9 cellular contexts compared by ENCODE assay signal in the genomic region with DNA sequence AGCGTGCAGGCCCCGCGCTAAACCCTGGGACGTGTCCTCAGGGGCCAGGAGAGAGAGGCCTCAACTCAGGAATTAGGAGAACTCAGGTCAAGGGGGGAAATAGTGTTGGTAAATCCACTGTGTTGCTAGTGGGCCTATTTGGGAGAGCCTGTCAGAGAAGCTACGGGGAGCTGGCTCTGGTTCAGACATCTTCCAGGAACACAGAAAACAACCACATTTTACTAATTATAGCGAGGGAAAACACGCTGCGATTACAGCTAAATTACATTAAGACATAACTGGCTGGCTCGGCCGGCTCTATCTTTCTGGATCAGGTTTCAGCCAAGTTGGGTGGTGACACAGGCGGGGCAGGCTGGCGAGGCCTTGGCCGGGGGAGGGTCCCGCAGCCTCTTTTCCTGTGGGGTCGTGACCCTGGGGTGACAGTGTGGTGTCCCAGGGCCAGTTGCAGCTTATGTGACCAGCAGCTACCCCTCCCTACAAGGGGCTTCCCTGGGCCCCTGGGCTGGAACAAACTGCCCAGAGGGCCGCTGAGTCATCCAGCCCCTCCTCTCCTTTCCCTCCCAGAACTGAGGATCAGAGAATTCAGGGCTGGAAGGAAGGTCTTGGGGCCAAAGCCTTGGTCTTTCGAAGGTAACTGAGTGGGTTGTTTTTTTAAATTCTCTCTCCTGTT.
DNase-seq lines count a peak whose midpoint lies in the region; ATAC-seq, FAIRE-seq and TF ChIP-seq lines count a peak whose summit lies in the region.
"Had no signal": no experiment of that assay in that cellular context is flagged by ENCODE, and none has a peak within 500 bp of the region (broad histone marks: within the 10 kb centered on the region; RNA-seq: fewer than 3 reads in every experiment).

No MANE protein-coding gene starts in this region.

- H3K79me2 ChIP-seq in mammary epithelial cell (ENCODE audit: insufficient read depth, low read length) (no peaks in the 10 kb centered on the region), HepG2 (ENCODE audit: insufficient read depth, low read length) (no peaks in the 10 kb centered on the region)

- TF ChIP-seq RAD21 in HepG2 (CRISPR knock-in tag; IDR thresholded peaks at IDR 0.05) = no peak

- TF ChIP-seq CTCF in mammary epithelial cell (conservative IDR thresholded peaks at IDR 0.05 in 1 of 2, IDR thresholded peaks at IDR 0.05 in 1 of 2; ENCODE audit: extremely low read depth in 1 of 2, insufficient read depth in 1 of 2, low read depth in 1 of 2, low read length in 2 of 2) (no peak), HepG2 (CRISPR knock-in tag; IDR thresholded peaks at IDR 0.05) (no peak)

- H3K36me3 ChIP-seq in mammary epithelial cell (ENCODE audit: insufficient read depth, low read length) (no peaks in the 10 kb centered on the region), HepG2 (replicated peaks in 1 of 2; ENCODE audit: control insufficient read depth in 1 of 2, insufficient read depth in 2 of 2, low read length in 2 of 2) (no peaks in the 10 kb centered on the region), urinary bladder (ENCODE audit: insufficient read depth) (no peaks in the 10 kb centered on the region)

- 42% methylated on average over 11 of the region's 17 CpGs for WGBS in mammary epithelial cell (ENCODE audit: low coverage, missing lambda C conversion rate)
- WGBS in HepG2 (ENCODE audit: low lambda C conversion rate) = 21% methylated on average over 12 of the region's 17 CpGs
- WGBS in urinary bladder = 11% methylated on average over 17 of the region's 17 CpGs

- TF ChIP-seq POLR2A in HepG2 (IDR thresholded peaks at IDR 0.05; ENCODE audit: insufficient read depth in 1 of 2, low read depth in 2 of 2, low read length in 2 of 2) = no peak

- intact Hi-C loops in mammary epithelial cell (cut with micrococcal nuclease) (no loop called here), HepG2 (cut with micrococcal nuclease; ENCODE audit: unreplicated experiment) (no loop called here)

- H3K4me1 ChIP-seq in mammary epithelial cell (ENCODE audit: insufficient read depth, low read length) (peaks cover 6% of the 10 kb centered on the region), HepG2 (ENCODE audit: insufficient read depth, low read length) (peaks cover 14% of the 10 kb centered on the region), urinary bladder (ENCODE audit: insufficient read depth) (peaks cover 4% of the 10 kb centered on the region)

- CTCF ChIA-PET in mammary epithelial cell (lab: Charles Lee; ENCODE audit: low non-redundant PET) (no interaction called here), HepG2 (lab: Yijun Ruan, JAX; ENCODE audit: low intra/inter-chr PET ratio, low total read pairs) (no interaction called here)

- H4K20me1 ChIP-seq in mammary epithelial cell (ENCODE audit: insufficient read depth, low read length) = no peaks in the 10 kb centered on the region
- no peaks in the 10 kb centered on the region for H4K20me1 ChIP-seq in HepG2 (ENCODE audit: insufficient read depth, low read length)

- H3K9me3 ChIP-seq in mammary epithelial cell (replicated peaks; ENCODE audit: insufficient read depth, low read length) = no peaks in the 10 kb centered on the region
- H3K9me3 ChIP-seq in HepG2 (ENCODE audit: low read length) = no peaks in the 10 kb centered on the region

- H3K27me3 ChIP-seq in mammary epithelial cell (ENCODE audit: insufficient read depth, low read length) (no peaks in the 10 kb centered on the region), HepG2 (ENCODE audit: control insufficient read depth in 1 of 2, insufficient read depth in 2 of 2, low read length in 2 of 2) (no peaks in the 10 kb centered on the region; a peak in 2 of 5 replicates)

- H3K9ac ChIP-seq in mammary epithelial cell (ENCODE audit: insufficient read depth, low read length) = no peak overlapping the region
- H3K9ac ChIP-seq in HepG2 (ENCODE audit: insufficient read depth, low read depth, low read length) = no peak overlapping the region

- H3K4me2 ChIP-seq in mammary epithelial cell (ENCODE audit: insufficient read depth, low read depth, low read length) = no peak overlapping the region
- peak overlapping the region; percentile 60 for H3K4me2 ChIP-seq in HepG2 (ENCODE audit: low read depth, low read length)

- H3K4me3 ChIP-seq in mammary epithelial cell (replicated peaks in 1 of 3; ENCODE audit: insufficient read depth in 1 of 3, low read depth in 2 of 3, low read length in 3 of 3) = no peak overlapping the region
- H3K4me3 ChIP-seq in HepG2 (replicated peaks in 1 of 3; ENCODE audit: insufficient read depth in 1 of 3, low read depth in 2 of 3, low read length in 3 of 3) = peak overlapping the region in 1 of 3 experiments; percentile 54; a peak in 2 of 6 replicates
- no peak overlapping the region for H3K4me3 ChIP-seq in urinary bladder (ENCODE audit: low read depth, low read length)

- H3K27ac ChIP-seq in mammary epithelial cell (ENCODE audit: insufficient read depth, low read depth, low read length) (no peak overlapping the region), HepG2 (ENCODE audit: extremely low read length, insufficient read depth, low read length) (no peak overlapping the region), urinary bladder (ENCODE audit: low read depth) (peak overlapping the region; percentile 80)

- POLR2A ChIA-PET in HepG2 (lab: Yijun Ruan, JAX) = no interaction called here

- in situ Hi-C loops in mammary epithelial cell (cut with MboI; ENCODE audit: low sequenced_read_pairs in 2 of 2) = no loop called here
- in situ Hi-C loops in HepG2 (cut with HindIII; ENCODE audit: extremely low pct_ligation_motif_present, low pct_unique_long_range_greater_than_20kb) = no loop called here

- DNase-seq in NCI-H2081 (lab: John Stamatoyannopoulos, UW) (peak; percentile 5 to 50), NCI-H2081 treated with DMSO at 0.1 percent for 48 hours (lab: John Stamatoyannopoulos, UW) (no peak), mammary epithelial cell (no peak), HepG2 (ENCODE audit: low spot score) (peak; percentile 28), SIG-M5 (lab: John Stamatoyannopoulos, UW) (no peak)
- no peak for DNase-seq in activated CD4-positive, alpha-beta T cell treated with anti-CD3 and anti-CD28 coated beads, Interleukin-2, amount 50 U/mL, for 4 hours

- FAIRE-seq in HepG2 (lab: Jason Lieb, UNC) = no peak
- FAIRE-seq: A204.1 had no signal

- ATAC-seq in HepG2 = peak; percentile 83
- no peak for ATAC-seq in HG02938 (IDR thresholded peaks at IDR 0.05; ENCODE audit: unreplicated experiment)

- H2AFZ ChIP-seq in mammary epithelial cell (ENCODE audit: low read depth, low read length) (peak overlapping the region; percentile 17), HepG2 (ENCODE audit: low read length) (no peak overlapping the region)

- TF ChIP-seq EP300 in HepG2 (IDR thresholded peaks at IDR 0.05; ENCODE audit: low read depth in 2 of 2, low read length in 2 of 2) = no peak
- TF ChIP-seq EP300 in HepG2 (CRISPR knock-in tag; IDR thresholded peaks at IDR 0.05; ENCODE audit: borderline replicate concordance) = no peak

- BruUV-seq in mammary epithelial cell (replicated peaks; lab: Mats Ljungman, UMichigan) = no TSS peak
- BruUV-seq in HepG2 (replicated peaks; lab: Mats Ljungman, UMichigan) = no TSS peak

- dilution Hi-C loops in mammary epithelial cell (cut with HindIII; ENCODE audit: low sequenced_read_pairs) = no loop called here

TF ChIP-seq in HepG2, 621 proteins besides CTCF, POLR2A, EP300 and RAD21 (continues in another document):
- TF ChIP-seq NR2F6 (IDR thresholded peaks at IDR 0.05) (0 out of 2 replicates have a peak, but pooled peaks have one; percentile 27), NR2F6 (CRISPR knock-in tag; IDR thresholded peaks at IDR 0.05) (peak; percentile 36; the same call in 1 of the 2 replicates), SIX1 (CRISPR knock-in tag; IDR thresholded peaks at IDR 0.05; ENCODE audit: borderline replicate concordance) (peak; percentile 32; the same call in 1 of the 2 replicates), WIZ (CRISPR knock-in tag; IDR thresholded peaks at IDR 0.05) (no peak), PHF21A (CRISPR knock-in tag; IDR thresholded peaks at IDR 0.05) (peak; percentile 39), NR2F1 (CRISPR knock-in tag; IDR thresholded peaks at IDR 0.05) (peak; percentile 12 to 28; a peak in 1 of 4 replicates), GATAD2A (CRISPR knock-in tag; IDR thresholded peaks at IDR 0.05) (0 out of 2 replicates have a peak, but pooled peaks have one; percentile 25)
- TF ChIP-seq, protein P1, sequence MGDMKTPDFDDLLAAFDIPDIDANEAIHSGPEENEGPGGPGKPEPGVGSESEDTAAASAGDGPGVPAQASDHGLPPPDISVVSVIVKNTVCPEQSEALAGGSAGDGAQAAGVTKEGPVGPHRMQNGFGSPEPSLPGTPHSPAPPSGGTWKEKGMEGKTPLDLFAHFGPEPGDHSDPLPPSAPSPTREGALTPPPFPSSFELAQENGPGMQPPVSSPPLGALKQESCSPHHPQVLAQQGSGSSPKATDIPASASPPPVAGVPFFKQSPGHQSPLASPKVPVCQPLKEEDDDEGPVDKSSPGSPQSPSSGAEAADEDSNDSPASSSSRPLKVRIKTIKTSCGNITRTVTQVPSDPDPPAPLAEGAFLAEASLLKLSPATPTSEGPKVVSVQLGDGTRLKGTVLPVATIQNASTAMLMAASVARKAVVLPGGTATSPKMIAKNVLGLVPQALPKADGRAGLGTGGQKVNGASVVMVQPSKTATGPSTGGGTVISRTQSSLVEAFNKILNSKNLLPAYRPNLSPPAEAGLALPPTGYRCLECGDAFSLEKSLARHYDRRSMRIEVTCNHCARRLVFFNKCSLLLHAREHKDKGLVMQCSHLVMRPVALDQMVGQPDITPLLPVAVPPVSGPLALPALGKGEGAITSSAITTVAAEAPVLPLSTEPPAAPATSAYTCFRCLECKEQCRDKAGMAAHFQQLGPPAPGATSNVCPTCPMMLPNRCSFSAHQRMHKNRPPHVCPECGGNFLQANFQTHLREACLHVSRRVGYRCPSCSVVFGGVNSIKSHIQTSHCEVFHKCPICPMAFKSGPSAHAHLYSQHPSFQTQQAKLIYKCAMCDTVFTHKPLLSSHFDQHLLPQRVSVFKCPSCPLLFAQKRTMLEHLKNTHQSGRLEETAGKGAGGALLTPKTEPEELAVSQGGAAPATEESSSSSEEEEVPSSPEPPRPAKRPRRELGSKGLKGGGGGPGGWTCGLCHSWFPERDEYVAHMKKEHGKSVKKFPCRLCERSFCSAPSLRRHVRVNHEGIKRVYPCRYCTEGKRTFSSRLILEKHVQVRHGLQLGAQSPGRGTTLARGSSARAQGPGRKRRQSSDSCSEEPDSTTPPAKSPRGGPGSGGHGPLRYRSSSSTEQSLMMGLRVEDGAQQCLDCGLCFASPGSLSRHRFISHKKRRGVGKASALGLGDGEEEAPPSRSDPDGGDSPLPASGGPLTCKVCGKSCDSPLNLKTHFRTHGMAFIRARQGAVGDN (CRISPR knock-in tag; IDR thresholded peaks at IDR 0.05) = peak; percentile 21; the same call in 1 of the 2 replicates

Comparison
In these comparisons a context has a peak if more than half of its experiments do, and no peak if none do; other contexts are left out.
1. DNase-seq: peak in NCI-H2081 (2 of 2) and HepG2 (single experiment); none in NCI-H2081 treated with DMSO at 0.1 percent for 48 hours (single experiment), mammary epithelial cell (single experiment), SIG-M5 (single experiment) and activated CD4-positive, alpha-beta T cell treated with anti-CD3 and anti-CD28 coated beads, Interleukin-2, amount 50 U/mL, for 4 hours (0 of 2).